ENCODE assay signal across 7 cellular contexts in the genomic region with DNA sequence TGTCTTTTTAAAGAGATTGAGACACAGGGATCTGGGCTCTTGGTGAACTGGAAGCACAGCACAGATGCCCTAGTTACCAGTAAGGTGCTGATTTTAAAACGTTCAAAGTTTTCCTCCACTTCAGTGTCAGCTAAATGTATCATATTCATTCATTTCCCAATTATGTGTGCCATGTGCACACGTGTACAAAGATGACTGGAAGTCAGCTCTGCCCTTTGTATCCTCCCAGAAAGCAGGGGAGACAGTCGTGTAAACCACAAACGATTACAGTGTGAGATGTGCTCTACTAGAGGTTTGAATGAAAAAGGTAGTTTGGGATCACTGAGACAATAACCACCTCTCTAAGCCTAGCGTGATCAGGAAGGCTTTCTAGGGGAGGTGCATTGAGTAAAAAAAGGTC. TPM values are rescaled to one million over a fixed set of nuclear protein-coding genes. Genes with fewer than 3 reads are reported as not detected.
A peak's percentile ranks its signal among the peaks of the same experiment; 100 is the strongest.
DNase-seq lines count a peak whose midpoint lies in the region; ATAC-seq and TF ChIP-seq lines count a peak whose summit lies in the region.

No MANE protein-coding gene starts in this region.

- no peak for DNase-seq in WERI-Rb-1
- no peak for DNase-seq in spleen
- no peak for DNase-seq in NCI-H1092 treated with DMSO at 0.1 percent for 48 hours (lab: John Stamatoyannopoulos, UW)
- no peak for DNase-seq in NCI-H2081 (lab: John Stamatoyannopoulos, UW)
- DNase-seq in left colon, result no peak

- peak; percentile 12 for ATAC-seq in GM21515 (IDR thresholded peaks at IDR 0.05; ENCODE audit: unreplicated experiment)
- ATAC-seq in left colon, result no peak

- H3K4me1 ChIP-seq in spleen, result peaks cover 5 to 25% (median 11%) of the 10 kb centered on the region in 6 donors

- no peak for TF ChIP-seq CTCF in WERI-Rb-1 (IDR thresholded peaks at IDR 0.05; ENCODE audit: low read depth, low read length)
- no peak for TF ChIP-seq CTCF in spleen (IDR thresholded peaks at IDR 0.05 in 8 of 11, conservative IDR thresholded peaks at IDR 0.05 in 3 of 11)

- H3K27ac ChIP-seq in WERI-Rb-1 (peak overlapping the region; percentile 88; the same call in 1 of the 2 replicates), spleen (peak overlapping the region in 5 of 8 donors; percentile 76 to 89 (median 83))

- H3K27me3 ChIP-seq in WERI-Rb-1 (ENCODE audit: insufficient read depth, low read depth, severe bottlenecking), result no peaks in the 10 kb centered on the region
- peaks cover 0 to 8% (median 0%) of the 10 kb centered on the region in 7 donors for H3K27me3 ChIP-seq in spleen (replicated peaks in 1 of 7)

- 8 to 15% (median 11%) methylated on average over 5 of the region's 5 CpGs for whole genome bisulfite sequencing in spleen, 5 donors

- H3K4me3 ChIP-seq in WERI-Rb-1 (ENCODE audit: low read depth, low read length) (peak overlapping the region; percentile 97), iPS-11a (ENCODE audit: low read depth, low read length) (peak overlapping the region; percentile 94), spleen (peak overlapping the region; percentile 58 to 90 (median 70))

- peaks cover 29% of the 10 kb centered on the region for H3K36me3 ChIP-seq in WERI-Rb-1
- H3K36me3 ChIP-seq in spleen, result peaks cover 0 to 29% (median 3%) of the 10 kb centered on the region in 6 donors

- intact Hi-C loops in spleen (cut with DNase I; ENCODE audit: low total_unique reads) (no loop called here), left colon (cut with DNase I, micrococcal nuclease) (no loop called here)

- no peak for TF ChIP-seq POLR2A in spleen (IDR thresholded peaks at IDR 0.05)

- no peaks in the 10 kb centered on the region for H3K9me3 ChIP-seq in WERI-Rb-1 (ENCODE audit: severe bottlenecking)
- H3K9me3 ChIP-seq in spleen, result peaks cover 0 to 2% (median 0%) of the 10 kb centered on the region in 8 donors

RNA-seq across cellular contexts. Expression of a gene that starts 0.8 kb away (rescaled TPM):
- total RNA-seq in spleen, result 1 to 10 TPM; 3.9 to 6.0 (median 5.1) TPM
- 1 to 10 TPM; 1.8 to 2.2 (median 1.9) TPM for polyA plus RNA-seq in spleen
- 1 to 10 TPM; 1.1 TPM for total RNA-seq in left colon

RNA-seq across cellular contexts. Expression of a gene that starts 29.0 kb away (rescaled TPM):
- 1 to 10 TPM; 2.7 to 5.4 (median 4.3) TPM for total RNA-seq in spleen
- polyA plus RNA-seq in spleen, result under 1 TPM; 0.61 to 0.80 (median 0.62) TPM
- 1 to 10 TPM; 1.2 to 1.5 TPM for total RNA-seq in left colon
